2 cellular contexts compared by ENCODE assay signal in the genomic region with DNA sequence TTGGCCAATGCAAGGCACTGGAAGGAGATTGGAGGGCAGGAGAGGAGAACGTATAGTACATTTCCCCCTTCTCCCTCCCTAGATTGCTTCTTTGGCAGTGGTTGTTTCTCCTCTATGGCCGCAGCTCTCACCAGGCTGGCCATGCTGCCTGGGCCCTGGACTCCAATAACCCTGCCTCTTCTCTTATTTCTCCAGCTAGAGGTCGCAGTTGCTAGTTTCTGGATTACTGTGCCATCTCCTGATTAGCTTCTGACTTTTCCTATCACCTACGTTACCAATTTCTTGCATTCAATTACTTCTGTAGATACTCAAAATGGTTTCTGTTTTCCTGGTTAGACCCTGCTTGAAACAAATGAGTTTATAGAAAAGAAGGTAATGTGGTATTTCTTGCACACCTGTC.
TF ChIP-seq lines count a peak whose summit lies in the region.

No MANE protein-coding gene starts in this region.

TF ChIP-seq in K562, 482 proteins besides CTCF, POLR2A, EP300 and RAD21 (continued from another document):
- TF ChIP-seq, protein P1, sequence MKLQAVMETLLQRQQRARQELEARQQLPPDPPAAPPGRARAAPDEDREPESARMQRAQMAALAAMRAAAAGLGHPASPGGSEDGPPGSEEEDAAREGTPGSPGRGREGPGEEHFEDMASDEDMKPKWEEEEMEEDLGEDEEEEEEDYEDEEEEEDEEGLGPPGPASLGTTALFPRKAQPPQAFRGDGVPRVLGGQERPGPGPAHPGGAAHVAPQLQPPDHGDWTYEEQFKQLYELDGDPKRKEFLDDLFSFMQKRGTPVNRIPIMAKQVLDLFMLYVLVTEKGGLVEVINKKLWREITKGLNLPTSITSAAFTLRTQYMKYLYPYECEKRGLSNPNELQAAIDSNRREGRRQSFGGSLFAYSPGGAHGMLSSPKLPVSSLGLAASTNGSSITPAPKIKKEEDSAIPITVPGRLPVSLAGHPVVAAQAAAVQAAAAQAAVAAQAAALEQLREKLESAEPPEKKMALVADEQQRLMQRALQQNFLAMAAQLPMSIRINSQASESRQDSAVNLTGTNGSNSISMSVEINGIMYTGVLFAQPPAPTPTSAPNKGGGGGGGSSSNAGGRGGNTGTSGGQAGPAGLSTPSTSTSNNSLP (IDR thresholded peaks at IDR 0.05; ENCODE audit: borderline replicate concordance, low read depth, low read length): no peak

TF ChIP-seq in WTC11, 78 proteins besides CTCF, POLR2A, EP300 and RAD21 (continued from another document):
- TF ChIP-seq, protein P2, sequence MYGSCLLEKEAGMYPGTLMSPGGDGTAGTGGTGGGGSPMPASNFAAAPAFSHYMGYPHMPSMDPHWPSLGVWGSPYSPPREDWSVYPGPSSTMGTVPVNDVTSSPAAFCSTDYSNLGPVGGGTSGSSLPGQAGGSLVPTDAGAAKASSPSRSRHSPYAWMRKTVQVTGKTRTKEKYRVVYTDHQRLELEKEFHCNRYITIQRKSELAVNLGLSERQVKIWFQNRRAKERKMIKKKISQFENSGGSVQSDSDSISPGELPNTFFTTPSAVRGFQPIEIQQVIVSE (CRISPR knock-in tag; IDR thresholded peaks at IDR 0.05; ENCODE audit: borderline replicate concordance): no peak
- TF ChIP-seq EMX1 (CRISPR knock-in tag; IDR thresholded peaks at IDR 0.05) (no peak), GABPB1 (CRISPR knock-in tag; IDR thresholded peaks at IDR 0.05) (no peak), ZNF232 (CRISPR knock-in tag; IDR thresholded peaks at IDR 0.05) (no peak)
- TF ChIP-seq, protein P3, sequence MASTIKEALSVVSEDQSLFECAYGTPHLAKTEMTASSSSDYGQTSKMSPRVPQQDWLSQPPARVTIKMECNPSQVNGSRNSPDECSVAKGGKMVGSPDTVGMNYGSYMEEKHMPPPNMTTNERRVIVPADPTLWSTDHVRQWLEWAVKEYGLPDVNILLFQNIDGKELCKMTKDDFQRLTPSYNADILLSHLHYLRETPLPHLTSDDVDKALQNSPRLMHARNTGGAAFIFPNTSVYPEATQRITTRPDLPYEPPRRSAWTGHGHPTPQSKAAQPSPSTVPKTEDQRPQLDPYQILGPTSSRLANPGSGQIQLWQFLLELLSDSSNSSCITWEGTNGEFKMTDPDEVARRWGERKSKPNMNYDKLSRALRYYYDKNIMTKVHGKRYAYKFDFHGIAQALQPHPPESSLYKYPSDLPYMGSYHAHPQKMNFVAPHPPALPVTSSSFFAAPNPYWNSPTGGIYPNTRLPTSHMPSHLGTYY (CRISPR knock-in tag; IDR thresholded peaks at IDR 0.05): no peak
- TF ChIP-seq, protein P4, sequence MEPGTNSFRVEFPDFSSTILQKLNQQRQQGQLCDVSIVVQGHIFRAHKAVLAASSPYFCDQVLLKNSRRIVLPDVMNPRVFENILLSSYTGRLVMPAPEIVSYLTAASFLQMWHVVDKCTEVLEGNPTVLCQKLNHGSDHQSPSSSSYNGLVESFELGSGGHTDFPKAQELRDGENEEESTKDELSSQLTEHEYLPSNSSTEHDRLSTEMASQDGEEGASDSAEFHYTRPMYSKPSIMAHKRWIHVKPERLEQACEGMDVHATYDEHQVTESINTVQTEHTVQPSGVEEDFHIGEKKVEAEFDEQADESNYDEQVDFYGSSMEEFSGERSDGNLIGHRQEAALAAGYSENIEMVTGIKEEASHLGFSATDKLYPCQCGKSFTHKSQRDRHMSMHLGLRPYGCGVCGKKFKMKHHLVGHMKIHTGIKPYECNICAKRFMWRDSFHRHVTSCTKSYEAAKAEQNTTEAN (CRISPR knock-in tag; IDR thresholded peaks at IDR 0.05): no peak
- TF ChIP-seq, protein P5, sequence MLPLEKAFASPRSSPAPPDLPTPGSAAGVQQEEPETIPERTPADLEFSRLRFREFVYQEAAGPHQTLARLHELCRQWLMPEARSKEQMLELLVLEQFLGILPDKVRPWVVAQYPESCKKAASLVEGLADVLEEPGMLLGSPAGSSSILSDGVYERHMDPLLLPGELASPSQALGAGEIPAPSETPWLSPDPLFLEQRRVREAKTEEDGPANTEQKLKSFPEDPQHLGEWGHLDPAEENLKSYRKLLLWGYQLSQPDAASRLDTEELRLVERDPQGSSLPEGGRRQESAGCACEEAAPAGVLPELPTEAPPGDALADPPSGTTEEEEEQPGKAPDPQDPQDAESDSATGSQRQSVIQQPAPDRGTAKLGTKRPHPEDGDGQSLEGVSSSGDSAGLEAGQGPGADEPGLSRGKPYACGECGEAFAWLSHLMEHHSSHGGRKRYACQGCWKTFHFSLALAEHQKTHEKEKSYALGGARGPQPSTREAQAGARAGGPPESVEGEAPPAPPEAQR (CRISPR knock-in tag; IDR thresholded peaks at IDR 0.05): no peak
- TF ChIP-seq, protein P6, sequence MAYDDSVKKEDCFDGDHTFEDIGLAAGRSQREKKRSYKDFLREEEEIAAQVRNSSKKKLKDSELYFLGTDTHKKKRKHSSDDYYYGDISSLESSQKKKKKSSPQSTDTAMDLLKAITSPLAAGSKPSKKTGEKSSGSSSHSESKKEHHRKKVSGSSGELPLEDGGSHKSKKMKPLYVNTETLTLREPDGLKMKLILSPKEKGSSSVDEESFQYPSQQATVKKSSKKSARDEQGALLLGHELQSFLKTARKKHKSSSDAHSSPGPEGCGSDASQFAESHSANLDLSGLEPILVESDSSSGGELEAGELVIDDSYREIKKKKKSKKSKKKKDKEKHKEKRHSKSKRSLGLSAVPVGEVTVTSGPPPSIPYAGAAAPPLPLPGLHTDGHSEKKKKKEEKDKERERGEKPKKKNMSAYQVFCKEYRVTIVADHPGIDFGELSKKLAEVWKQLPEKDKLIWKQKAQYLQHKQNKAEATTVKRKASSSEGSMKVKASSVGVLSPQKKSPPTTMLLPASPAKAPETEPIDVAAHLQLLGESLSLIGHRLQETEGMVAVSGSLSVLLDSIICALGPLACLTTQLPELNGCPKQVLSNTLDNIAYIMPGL (CRISPR knock-in tag; IDR thresholded peaks at IDR 0.05): no peak
